Comparison of ENCODE assay signal across 8 cellular contexts in the genomic region with DNA sequence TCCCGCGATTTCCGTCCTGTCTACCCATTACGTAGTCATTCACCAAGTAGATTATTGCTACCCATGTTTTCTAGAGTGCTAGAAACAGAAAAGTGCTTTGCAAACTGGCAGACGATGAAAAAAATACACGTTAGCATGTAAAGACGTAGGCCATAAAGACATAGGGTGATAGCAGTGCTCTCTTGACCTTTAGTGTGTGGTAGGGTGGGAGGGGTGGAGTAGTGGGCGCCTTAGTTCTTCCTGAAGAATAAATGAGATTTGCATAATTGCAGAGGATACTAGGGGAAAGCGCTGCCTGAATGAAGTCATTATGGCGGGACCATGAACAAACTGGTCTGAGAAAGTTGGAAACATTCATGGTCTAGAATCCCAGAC.
A peak's percentile ranks its signal among the peaks of the same experiment; 100 is the strongest.
DNase-seq lines count a peak whose midpoint lies in the region; ATAC-seq and TF ChIP-seq lines count a peak whose summit lies in the region.

No MANE protein-coding gene starts in this region.

- peaks cover 38% of the 10 kb centered on the region for H3K9me3 ChIP-seq in BLaER1

- intact Hi-C loops in dendritic cell treated with granulocyte-macrophage colony-stimulating factor and Interleukin-4, amounts not matched to agents 40 ng/mL and 50 ng/mL, for 4 days (cut with micrococcal nuclease): loop anchor here (2.0 kb wide), 1 partner anchor 42 kb away; a partner anchor contains a TSS

- ATAC-seq in HG02884 (IDR thresholded peaks at IDR 0.05; ENCODE audit: unreplicated experiment) (no peak), GM19452 (IDR thresholded peaks at IDR 0.05; ENCODE audit: unreplicated experiment) (no peak)

- H4K20me1 ChIP-seq in BLaER1: no peaks in the 10 kb centered on the region

- peak overlapping the region; percentile 76 for H3K4me3 Mint-ChIP-seq in dendritic cell treated with granulocyte-macrophage colony-stimulating factor and Interleukin-4, amounts not matched to agents 40 ng/mL and 50 ng/mL, for 4 days
- H3K4me3 Mint-ChIP-seq in nephron progenitor cell: peak overlapping the region; percentile 88

- TF ChIP-seq CTCF in LNCaP clone FGC (IDR thresholded peaks at IDR 0.05; ENCODE audit: control insufficient read depth, extremely low read depth, insufficient read depth) (no peak), nephron progenitor cell (IDR thresholded peaks at IDR 0.05) (no peak)

- peak overlapping the region; percentile 91 for H3K4me2 ChIP-seq in BLaER1

- H3K9me3 Mint-ChIP-seq in dendritic cell treated with granulocyte-macrophage colony-stimulating factor and Interleukin-4, amounts not matched to agents 40 ng/mL and 50 ng/mL, for 4 days: peaks cover 9% of the 10 kb centered on the region
- H3K9me3 Mint-ChIP-seq in nephron progenitor cell: peaks cover 34% of the 10 kb centered on the region

- H3K27me3 ChIP-seq in BLaER1: no peaks in the 10 kb centered on the region

- peaks cover 23% of the 10 kb centered on the region for H3K4me1 Mint-ChIP-seq in dendritic cell treated with granulocyte-macrophage colony-stimulating factor and Interleukin-4, amounts not matched to agents 40 ng/mL and 50 ng/mL, for 4 days (ENCODE audit: low read depth)
- peaks cover 19% of the 10 kb centered on the region for H3K4me1 Mint-ChIP-seq in nephron progenitor cell

- DNase-seq in LNCaP clone FGC (ENCODE audit: low read depth) (no peak), nephron progenitor cell (no peak), foreskin melanocyte (no peak), NCI-H748 (lab: John Stamatoyannopoulos, UW; ENCODE audit: unreplicated experiment) (no peak)

- peak overlapping the region; percentile 84; the same call in 1 of the 2 replicates for H3K9ac ChIP-seq in BLaER1

- H3K4me3 ChIP-seq in BLaER1: peak overlapping the region; percentile 80
- peak overlapping the region; percentile 78 for H3K4me3 ChIP-seq in LNCaP clone FGC (ENCODE audit: low read depth, low read length)

- H3K27ac ChIP-seq in BLaER1: peak overlapping the region; percentile 86; the same call in 1 of the 2 replicates

- H3K27ac Mint-ChIP-seq in dendritic cell treated with granulocyte-macrophage colony-stimulating factor and Interleukin-4, amounts not matched to agents 40 ng/mL and 50 ng/mL, for 4 days: peak overlapping the region; percentile 75
- H3K27ac Mint-ChIP-seq in nephron progenitor cell: no peak overlapping the region

- H3K36me3 Mint-ChIP-seq in dendritic cell treated with granulocyte-macrophage colony-stimulating factor and Interleukin-4, amounts not matched to agents 40 ng/mL and 50 ng/mL, for 4 days (ENCODE audit: low read depth): peaks cover 34% of the 10 kb centered on the region
- H3K36me3 Mint-ChIP-seq in nephron progenitor cell (ENCODE audit: low read depth): peaks cover 44% of the 10 kb centered on the region

- peaks cover 6% of the 10 kb centered on the region for H3K4me1 ChIP-seq in BLaER1

- peaks cover 3% of the 10 kb centered on the region for H3K27me3 Mint-ChIP-seq in dendritic cell treated with granulocyte-macrophage colony-stimulating factor and Interleukin-4, amounts not matched to agents 40 ng/mL and 50 ng/mL, for 4 days
- peaks cover 26% of the 10 kb centered on the region for H3K27me3 Mint-ChIP-seq in nephron progenitor cell (ENCODE audit: low read depth, poor library complexity)

- peaks cover 41% of the 10 kb centered on the region for H3K36me3 ChIP-seq in BLaER1
